In genomic region chr10:116779076-116779687, GRCh38 we compare ENCODE assay signal across 1 cellular context.
TF ChIP-seq lines count a peak whose summit lies in the region.

No MANE protein-coding gene starts in this region.

TF ChIP-seq in H1, 55 proteins besides CTCF, POLR2A, EP300 and RAD21 (continued from another document):
- TF ChIP-seq TAF7 (optimal IDR thresholded peaks at IDR 0.05; ENCODE audit: borderline replicate concordance, low read depth, low read length) (no peak), SRF (IDR thresholded peaks at IDR 0.05; ENCODE audit: low read depth, low read length) (no peak), EZH2 (IDR thresholded peaks at IDR 0.05; ENCODE audit: low read depth, low read length, severe bottlenecking) (no peak), MAX (IDR thresholded peaks at IDR 0.05) (no peak), ASH2L (IDR thresholded peaks at IDR 0.05; ENCODE audit: low read length) (no peak), RBBP5 (IDR thresholded peaks at IDR 0.05; ENCODE audit: borderline replicate concordance, low read depth, low read length) (no peak), CBX5 (IDR thresholded peaks at IDR 0.05; ENCODE audit: low read depth, low read length) (no peak), CHD7 (IDR thresholded peaks at IDR 0.05; ENCODE audit: insufficient replicate concordance, low read length) (no peak), EGR1 (IDR thresholded peaks at IDR 0.05; ENCODE audit: borderline replicate concordance, low read depth, low read length) (no peak), CEBPB (IDR thresholded peaks at IDR 0.05; ENCODE audit: low read depth, low read length) (no peak), YY1 (IDR thresholded peaks at IDR 0.05; ENCODE audit: low read depth, low read length) (no peak), MAFK (IDR thresholded peaks at IDR 0.05; ENCODE audit: low read depth, low read length) (no peak), SP1 (IDR thresholded peaks at IDR 0.05; ENCODE audit: low read depth, low read length) (no peak), BRCA1 (IDR thresholded peaks at IDR 0.05; ENCODE audit: low read depth, low read length) (no peak), TCF12 (IDR thresholded peaks at IDR 0.05; ENCODE audit: low read depth, low read length) (no peak), CTBP2 (IDR thresholded peaks at IDR 0.05; ENCODE audit: borderline replicate concordance, insufficient read depth, insufficient read length, low read length) (no peak)
